ENCODE assay signal across 8 cellular contexts in the genomic region with DNA sequence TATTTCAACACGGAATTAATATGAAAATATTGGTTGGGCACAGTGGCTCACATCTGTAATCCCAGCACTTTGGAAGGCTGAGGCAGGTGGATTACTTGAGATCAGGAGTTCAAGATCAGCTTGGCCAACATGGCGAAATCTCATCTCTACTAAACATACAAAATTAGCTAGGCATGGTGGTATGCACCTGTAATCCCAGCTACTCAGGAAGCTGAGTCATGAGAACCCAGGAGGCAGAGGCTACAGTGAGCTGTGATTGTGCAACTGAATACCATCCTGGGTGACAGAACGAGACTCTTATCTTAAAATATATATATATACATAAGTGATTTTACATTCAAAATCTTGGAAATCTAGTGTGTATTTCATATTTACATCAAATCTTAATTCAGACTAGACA. TPM values are rescaled to one million over a fixed set of nuclear protein-coding genes. Genes with fewer than 3 reads are reported as not detected.
A peak's percentile ranks its signal among the peaks of the same experiment; 100 is the strongest.
DNase-seq lines count a peak whose midpoint lies in the region; ATAC-seq, FAIRE-seq and TF ChIP-seq lines count a peak whose summit lies in the region.
"Not testable (repeated sequence)": the region's sequence is repeated elsewhere in the genome, so short reads cannot be mapped to it uniquely, and the experiment has no call there.

No MANE protein-coding gene starts in this region.

- H3K79me2 ChIP-seq in PC-9 (ENCODE audit: low read depth), result not testable (repeated sequence)
- peaks cover 92% of the 10 kb centered on the region for H3K79me2 ChIP-seq in hepatocyte

- intact Hi-C loops in PC-9 (cut with micrococcal nuclease; ENCODE audit: unreplicated experiment); psoas muscle (cut with DNase I): not testable (repeated sequence)

- H3K4me2 ChIP-seq in A549, result peak overlapping the region; percentile 22; the same call in 1 of the 3 replicates
- H3K4me2 ChIP-seq in PC-9, hepatocyte: not testable (repeated sequence)

- H4K20me1 ChIP-seq in PC-9 (ENCODE audit: insufficient read depth); hepatocyte (ENCODE audit: insufficient read depth, poor library complexity, severe bottlenecking): not testable (repeated sequence)

- not testable (repeated sequence) for H3K27me3 ChIP-seq in PC-9 (ENCODE audit: insufficient read depth, low read depth); hepatocyte; psoas muscle (ENCODE audit: insufficient read depth in 3 of 3, low read length in 2 of 3)

- DNase-seq in A549 (ENCODE audit: low read depth in 1 of 2, low spot score in 1 of 2), result peak in 1 of 2 experiments; percentile 39
- DNase-seq in EH (ENCODE audit: low read depth), result peak; percentile 67
- DNase-seq in HTR-8/SVneo (ENCODE audit: insufficient read length, low spot score); psoas muscle: not testable (repeated sequence)
- peak; percentile 1 to 53 for DNase-seq in PC-9
- DNase-seq in astrocyte of the spinal cord (ENCODE audit: low read depth, low spot score), result peak; percentile 43
- peak; percentile 34 for DNase-seq in hepatocyte (ENCODE audit: low spot score)

- 54% methylated on average over 3 of the region's 3 CpGs for WGBS in A549 (ENCODE audit: missing lambda C conversion rate)
- 83% methylated on average over 3 of the region's 3 CpGs for WGBS in hepatocyte (ENCODE audit: low lambda C conversion rate, missing lambda C conversion rate)
- 47 to 48% (median 47%) methylated on average over 3 of the region's 3 CpGs for WGBS in psoas muscle, 3 donors

- H3K4me1 ChIP-seq in A549 (peaks cover 56% of the 10 kb centered on the region), psoas muscle (peaks cover 49% of the 10 kb centered on the region)
- H3K4me1 ChIP-seq in PC-9 (replicated peaks; ENCODE audit: insufficient read depth); hepatocyte (ENCODE audit: insufficient read depth): not testable (repeated sequence)

- in situ Hi-C loops in astrocyte of the spinal cord (cut with HindIII; ENCODE audit: low sequenced_read_pairs), result not testable (repeated sequence)

- H3K9me2 ChIP-seq in PC-9 (ENCODE audit: insufficient read depth); hepatocyte (replicated peaks; ENCODE audit: insufficient read depth): not testable (repeated sequence)

- not testable (repeated sequence) for H3K9me3 ChIP-seq in A549; PC-9 (ENCODE audit: insufficient read depth, low read depth); hepatocyte (ENCODE audit: low read depth); psoas muscle

- not testable (repeated sequence) for TF ChIP-seq POLR2A in A549 (IDR thresholded peaks at IDR 0.05; ENCODE audit: low read length)

- not testable (repeated sequence) for TF ChIP-seq RAD21 in A549 (conservative IDR thresholded peaks at IDR 0.05 in 1 of 2, IDR thresholded peaks at IDR 0.05 in 1 of 2)

- not testable (repeated sequence) for H2AFZ ChIP-seq in PC-9, hepatocyte

- H3K36me3 ChIP-seq in PC-9 (ENCODE audit: low read depth); hepatocyte (replicated peaks; ENCODE audit: insufficient read depth, low read depth); psoas muscle (ENCODE audit: insufficient read depth in 1 of 2, low read depth in 1 of 2): not testable (repeated sequence)

- FAIRE-seq in A549 (lab: Jason Lieb, UNC), result not testable (repeated sequence)
- FAIRE-seq in HTR-8/SVneo (lab: Jason Lieb, UNC), result peak; percentile 55

- ATAC-seq in A549, result not testable (repeated sequence)
- peak; percentile 56 for ATAC-seq in esophagus mucosa
- peak; percentile 81 to 89 (median 84) for ATAC-seq in psoas muscle

- H3K27ac ChIP-seq in A549 (peak overlapping the region in 1 of 2 experiments; percentile 70; a peak in 1 of 6 replicates), psoas muscle (peak overlapping the region; percentile 80)
- not testable (repeated sequence) for H3K27ac ChIP-seq in PC-9, hepatocyte

- not testable (repeated sequence) for TF ChIP-seq EP300 in A549 (IDR thresholded peaks at IDR 0.05)

- H3K4me3 ChIP-seq in A549; PC-9; astrocyte of the spinal cord (ENCODE audit: low read depth, low read length); hepatocyte; psoas muscle: not testable (repeated sequence)

- CTCF ChIA-PET in A549 (lab: Yijun Ruan, JAX), result interaction anchor here (1.4 kb wide), 1 partner anchor 155 kb away, joined by 5 read pairs; no protein-coding TSS in a partner anchor
- CTCF ChIA-PET in PC-9 (lab: Charles Lee), result not testable (repeated sequence)

- not testable (repeated sequence) for TF ChIP-seq CTCF in A549 (IDR thresholded peaks at IDR 0.05); PC-9 (conservative IDR thresholded peaks at IDR 0.05); astrocyte of the spinal cord (IDR thresholded peaks at IDR 0.05; ENCODE audit: low read depth, low read length); hepatocyte (IDR thresholded peaks at IDR 0.05; ENCODE audit: poor library complexity); psoas muscle (IDR thresholded peaks at IDR 0.05)

- POLR2A ChIA-PET in A549 (lab: Yijun Ruan, JAX); PC-9 (lab: Charles Lee; ENCODE audit: unreplicated experiment): not testable (repeated sequence)

- not testable (repeated sequence) for H3F3A ChIP-seq in PC-9 (ENCODE audit: insufficient read depth, low read depth)

- not testable (repeated sequence) for BruUV-seq in PC-9 (replicated peaks; lab: Mats Ljungman, UMichigan)

TF ChIP-seq in A549, 52 proteins besides CTCF, POLR2A, EP300 and RAD21:
- peak; percentile 77 to 82 for TF ChIP-seq CEBPB (IDR thresholded peaks at IDR 0.05)

RNA-seq across cellular contexts. Expression of a gene that starts 58.9 kb away (rescaled TPM):
- polyA plus RNA-seq in A549 (2011; rRNA removed) (51.0 and 59.9 TPM in 2 replicates), A549 (2017; fragmentation: RNase III; extraction: RNeasy Plus Mini Kit Qiagen cat#74134 plus additional on column Dnase treatment) (19.1 to 21.2 TPM (median 19.4 TPM) in 3 replicates), hepatocyte (34.7 and 36.8 TPM in 2 replicates), psoas muscle (10 to 100 TPM; 41.2 to 53.9 (median 44.1) TPM)
- 6.0 and 7.7 TPM in 2 replicates for polyA plus RNA-seq in A549 (2012; cell fraction: cytosol; rRNA removed)
- 4.9 and 5.4 TPM in 2 replicates for polyA plus RNA-seq in A549 (2012; cell fraction: nucleus; rRNA removed)
- polyA minus RNA-seq in A549 (2011; rRNA and poly(A)+ RNA removed), result 39.5 and 48.4 TPM in 2 replicates
- total RNA-seq in PC-9 (2021) (7.1 and 10.5 TPM in 2 replicates), esophagus mucosa (48.9 TPM), hepatocyte (98.2 and 99.1 TPM in 2 replicates), psoas muscle (100 to 1,000 TPM in 3 of 4 donors, 10 to 100 TPM in 1; 83.8 to 183 (median 145) TPM)
